Comparison of ENCODE assay signal across 2 cellular contexts in the genomic region with DNA sequence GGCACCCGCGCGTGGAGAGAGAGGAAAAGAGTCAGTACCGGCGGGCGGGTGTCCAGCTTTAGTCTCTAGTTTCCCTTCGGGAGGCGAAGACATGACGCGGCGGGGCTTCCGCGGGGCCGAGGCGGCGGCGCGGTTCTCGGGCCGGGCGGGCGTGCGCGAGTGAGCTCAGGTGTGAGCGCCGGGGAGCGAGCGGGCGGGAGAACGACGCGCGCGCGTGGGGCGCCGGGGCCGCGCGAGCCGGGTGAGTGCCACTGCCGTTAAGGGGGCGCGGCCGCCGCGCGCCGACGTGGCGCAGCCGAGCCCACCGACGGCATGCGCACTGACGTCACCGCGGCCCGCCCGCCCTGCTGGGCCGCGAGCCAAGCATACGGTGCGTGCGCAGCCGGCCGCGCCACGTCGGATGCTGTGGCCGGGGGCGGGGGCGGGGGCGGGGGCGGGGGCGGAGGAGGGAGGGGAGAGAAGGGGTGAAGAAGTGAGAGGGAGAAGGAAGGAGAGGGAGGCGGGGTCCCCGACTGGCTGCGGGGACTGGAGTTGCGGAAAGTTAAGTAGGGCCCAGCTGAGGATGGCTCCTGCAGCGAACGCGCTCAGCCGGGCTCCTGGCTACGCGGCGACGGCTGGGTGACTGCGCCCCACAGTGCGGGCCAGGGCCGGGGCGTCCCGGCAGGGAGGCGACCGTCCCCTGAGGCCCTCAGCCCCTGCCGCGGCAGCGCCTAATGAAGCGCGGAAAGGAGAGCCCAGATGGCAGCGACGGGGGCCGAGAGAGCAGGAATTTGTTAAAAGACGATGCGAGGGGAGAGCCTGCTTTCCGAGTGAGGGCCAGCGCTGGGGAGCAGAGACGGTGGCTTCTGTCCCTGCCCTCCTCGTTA.
A peak's percentile ranks its signal among the peaks of the same experiment; 100 is the strongest.
TF ChIP-seq lines count a peak whose summit lies in the region.

A gene with protein sequence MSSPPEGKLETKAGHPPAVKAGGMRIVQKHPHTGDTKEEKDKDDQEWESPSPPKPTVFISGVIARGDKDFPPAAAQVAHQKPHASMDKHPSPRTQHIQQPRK (minus strand): TSS at position 259 of the 866 bp plus-strand sequence. CDS start 166 bp downstream, at position 93.

TF ChIP-seq in HEK293, 187 proteins besides CTCF, POLR2A, EP300 and RAD21 (continued from another document and continues in another):
- TF ChIP-seq, protein P1, sequence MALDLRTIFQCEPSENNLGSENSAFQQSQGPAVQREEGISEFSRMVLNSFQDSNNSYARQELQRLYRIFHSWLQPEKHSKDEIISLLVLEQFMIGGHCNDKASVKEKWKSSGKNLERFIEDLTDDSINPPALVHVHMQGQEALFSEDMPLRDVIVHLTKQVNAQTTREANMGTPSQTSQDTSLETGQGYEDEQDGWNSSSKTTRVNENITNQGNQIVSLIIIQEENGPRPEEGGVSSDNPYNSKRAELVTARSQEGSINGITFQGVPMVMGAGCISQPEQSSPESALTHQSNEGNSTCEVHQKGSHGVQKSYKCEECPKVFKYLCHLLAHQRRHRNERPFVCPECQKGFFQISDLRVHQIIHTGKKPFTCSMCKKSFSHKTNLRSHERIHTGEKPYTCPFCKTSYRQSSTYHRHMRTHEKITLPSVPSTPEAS (tag by site-specific recombination; IDR thresholded peaks at IDR 0.05): no peak
- TF ChIP-seq SETDB1 (IDR thresholded peaks at IDR 0.05; ENCODE audit: insufficient read length, low read length): no peak
- TF ChIP-seq, protein P2, sequence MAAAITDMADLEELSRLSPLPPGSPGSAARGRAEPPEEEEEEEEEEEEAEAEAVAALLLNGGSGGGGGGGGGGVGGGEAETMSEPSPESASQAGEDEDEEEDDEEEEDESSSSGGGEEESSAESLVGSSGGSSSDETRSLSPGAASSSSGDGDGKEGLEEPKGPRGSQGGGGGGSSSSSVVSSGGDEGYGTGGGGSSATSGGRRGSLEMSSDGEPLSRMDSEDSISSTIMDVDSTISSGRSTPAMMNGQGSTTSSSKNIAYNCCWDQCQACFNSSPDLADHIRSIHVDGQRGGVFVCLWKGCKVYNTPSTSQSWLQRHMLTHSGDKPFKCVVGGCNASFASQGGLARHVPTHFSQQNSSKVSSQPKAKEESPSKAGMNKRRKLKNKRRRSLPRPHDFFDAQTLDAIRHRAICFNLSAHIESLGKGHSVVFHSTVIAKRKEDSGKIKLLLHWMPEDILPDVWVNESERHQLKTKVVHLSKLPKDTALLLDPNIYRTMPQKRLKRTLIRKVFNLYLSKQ (tag by site-specific recombination; IDR thresholded peaks at IDR 0.05; ENCODE audit: borderline replicate concordance): no peak
- TF ChIP-seq ZFP41 (tag by site-specific recombination; IDR thresholded peaks at IDR 0.05; ENCODE audit: borderline replicate concordance): no peak
- peak; percentile 97 for TF ChIP-seq ZIC2 (tag by site-specific recombination; IDR thresholded peaks at IDR 0.05)
- no peak for TF ChIP-seq ZFP3 (tag by site-specific recombination; IDR thresholded peaks at IDR 0.05; ENCODE audit: low read depth)
- TF ChIP-seq ZNF791 (tag by site-specific recombination; IDR thresholded peaks at IDR 0.05): no peak
- no peak for TF ChIP-seq ZNF660 (tag by site-specific recombination; IDR thresholded peaks at IDR 0.05)
- peak; percentile 74 for TF ChIP-seq ZBTB48 (tag by site-specific recombination; IDR thresholded peaks at IDR 0.05)
- no peak for TF ChIP-seq ZNF350 (tag by site-specific recombination; IDR thresholded peaks at IDR 0.05)
- TF ChIP-seq ZNF169 (tag by site-specific recombination; IDR thresholded peaks at IDR 0.05): no peak
- TF ChIP-seq ZNF133 (tag by site-specific recombination; IDR thresholded peaks at IDR 0.05): no peak
- TF ChIP-seq, protein P3, sequence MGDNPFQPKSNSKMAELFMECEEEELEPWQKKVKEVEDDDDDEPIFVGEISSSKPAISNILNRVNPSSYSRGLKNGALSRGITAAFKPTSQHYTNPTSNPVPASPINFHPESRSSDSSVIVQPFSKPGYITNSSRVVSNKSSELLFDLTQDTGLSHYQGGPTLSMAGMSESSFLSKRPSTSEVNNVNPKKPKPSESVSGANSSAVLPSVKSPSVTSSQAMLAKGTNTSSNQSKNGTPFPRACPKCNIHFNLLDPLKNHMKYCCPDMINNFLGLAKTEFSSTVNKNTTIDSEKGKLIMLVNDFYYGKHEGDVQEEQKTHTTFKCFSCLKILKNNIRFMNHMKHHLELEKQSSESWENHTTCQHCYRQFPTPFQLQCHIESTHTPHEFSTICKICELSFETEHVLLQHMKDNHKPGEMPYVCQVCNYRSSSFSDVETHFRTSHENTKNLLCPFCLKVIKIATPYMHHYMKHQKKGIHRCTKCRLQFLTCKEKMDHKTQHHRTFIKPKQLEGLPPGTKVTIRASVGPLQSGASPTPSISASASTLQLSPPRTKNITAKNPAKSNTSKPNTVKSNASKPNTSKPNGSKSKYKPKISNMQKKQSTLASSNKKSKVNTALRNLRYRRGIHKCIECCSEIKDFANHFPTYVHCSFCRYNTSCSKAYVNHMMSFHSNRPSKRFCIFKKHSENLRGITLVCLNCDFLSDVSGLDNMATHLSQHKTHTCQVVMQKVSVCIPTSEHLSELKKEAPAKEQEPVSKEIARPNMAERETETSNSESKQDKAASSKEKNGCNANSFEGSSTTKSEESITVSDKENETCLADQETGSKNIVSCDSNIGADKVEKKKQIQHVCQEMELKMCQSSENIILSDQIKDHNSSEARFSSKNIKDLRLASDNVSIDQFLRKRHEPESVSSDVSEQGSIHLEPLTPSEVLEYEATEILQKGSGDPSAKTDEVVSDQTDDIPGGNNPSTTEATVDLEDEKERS (tag by site-specific recombination; IDR thresholded peaks at IDR 0.05): 0 out of 2 replicates have a peak, but pooled peaks have one; percentile 7
- no peak for TF ChIP-seq ZNF510 (tag by site-specific recombination; IDR thresholded peaks at IDR 0.05; ENCODE audit: insufficient replicate concordance)
- TF ChIP-seq HOXA7 (CRISPR knock-in tag; IDR thresholded peaks at IDR 0.05; ENCODE audit: borderline replicate concordance): no peak
- TF ChIP-seq ZNF426 (tag by site-specific recombination; IDR thresholded peaks at IDR 0.05): no peak
- TF ChIP-seq OSR2 (tag by site-specific recombination; IDR thresholded peaks at IDR 0.05): no peak
- TF ChIP-seq MEIS1 (CRISPR knock-in tag; IDR thresholded peaks at IDR 0.05; ENCODE audit: borderline replicate concordance): no peak
- TF ChIP-seq SCRT1 (tag by site-specific recombination; IDR thresholded peaks at IDR 0.05; ENCODE audit: borderline replicate concordance): no peak
- no peak for TF ChIP-seq ZNF670 (tag by site-specific recombination; IDR thresholded peaks at IDR 0.05; ENCODE audit: low read depth)
- TF ChIP-seq ZNF335 (tag by site-specific recombination; conservative IDR thresholded peaks at IDR 0.05): peak; percentile 68
- TF ChIP-seq KLF1 (tag by site-specific recombination; IDR thresholded peaks at IDR 0.05): peak; percentile 42; the same call in 1 of the 2 replicates
- no peak for TF ChIP-seq TCF7L2 (IDR thresholded peaks at IDR 0.05; ENCODE audit: borderline replicate concordance, low read depth, low read length)
- TF ChIP-seq ZSCAN23 (tag by site-specific recombination; IDR thresholded peaks at IDR 0.05): no peak
- no peak for TF ChIP-seq ZNF548 (tag by site-specific recombination; IDR thresholded peaks at IDR 0.05)
- no peak for TF ChIP-seq FEZF1 (tag by site-specific recombination; IDR thresholded peaks at IDR 0.05)
- TF ChIP-seq ZNF529 (tag by site-specific recombination; IDR thresholded peaks at IDR 0.05; ENCODE audit: insufficient replicate concordance): no peak
- TF ChIP-seq IKZF3 (tag by site-specific recombination; IDR thresholded peaks at IDR 0.05): no peak; the same call in 1 of the 2 replicates
- no peak for TF ChIP-seq HOXD13 (CRISPR knock-in tag; IDR thresholded peaks at IDR 0.05; ENCODE audit: borderline replicate concordance)

TF ChIP-seq in SK-N-SH treated with all-trans-retinoic acid at 6 μM for 48 hours, 23 proteins besides CTCF, POLR2A, EP300 and RAD21 (continued from another document):
- TF ChIP-seq, protein P4, sequence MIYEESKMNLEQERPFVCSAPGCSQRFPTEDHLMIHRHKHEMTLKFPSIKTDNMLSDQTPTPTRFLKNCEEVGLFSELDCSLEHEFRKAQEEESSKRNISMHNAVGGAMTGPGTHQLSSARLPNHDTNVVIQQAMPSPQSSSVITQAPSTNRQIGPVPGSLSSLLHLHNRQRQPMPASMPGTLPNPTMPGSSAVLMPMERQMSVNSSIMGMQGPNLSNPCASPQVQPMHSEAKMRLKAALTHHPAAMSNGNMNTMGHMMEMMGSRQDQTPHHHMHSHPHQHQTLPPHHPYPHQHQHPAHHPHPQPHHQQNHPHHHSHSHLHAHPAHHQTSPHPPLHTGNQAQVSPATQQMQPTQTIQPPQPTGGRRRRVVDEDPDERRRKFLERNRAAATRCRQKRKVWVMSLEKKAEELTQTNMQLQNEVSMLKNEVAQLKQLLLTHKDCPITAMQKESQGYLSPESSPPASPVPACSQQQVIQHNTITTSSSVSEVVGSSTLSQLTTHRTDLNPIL (CRISPR knock-in tag; IDR thresholded peaks at IDR 0.05; ENCODE audit: low read depth): no peak
- TF ChIP-seq, protein P5, sequence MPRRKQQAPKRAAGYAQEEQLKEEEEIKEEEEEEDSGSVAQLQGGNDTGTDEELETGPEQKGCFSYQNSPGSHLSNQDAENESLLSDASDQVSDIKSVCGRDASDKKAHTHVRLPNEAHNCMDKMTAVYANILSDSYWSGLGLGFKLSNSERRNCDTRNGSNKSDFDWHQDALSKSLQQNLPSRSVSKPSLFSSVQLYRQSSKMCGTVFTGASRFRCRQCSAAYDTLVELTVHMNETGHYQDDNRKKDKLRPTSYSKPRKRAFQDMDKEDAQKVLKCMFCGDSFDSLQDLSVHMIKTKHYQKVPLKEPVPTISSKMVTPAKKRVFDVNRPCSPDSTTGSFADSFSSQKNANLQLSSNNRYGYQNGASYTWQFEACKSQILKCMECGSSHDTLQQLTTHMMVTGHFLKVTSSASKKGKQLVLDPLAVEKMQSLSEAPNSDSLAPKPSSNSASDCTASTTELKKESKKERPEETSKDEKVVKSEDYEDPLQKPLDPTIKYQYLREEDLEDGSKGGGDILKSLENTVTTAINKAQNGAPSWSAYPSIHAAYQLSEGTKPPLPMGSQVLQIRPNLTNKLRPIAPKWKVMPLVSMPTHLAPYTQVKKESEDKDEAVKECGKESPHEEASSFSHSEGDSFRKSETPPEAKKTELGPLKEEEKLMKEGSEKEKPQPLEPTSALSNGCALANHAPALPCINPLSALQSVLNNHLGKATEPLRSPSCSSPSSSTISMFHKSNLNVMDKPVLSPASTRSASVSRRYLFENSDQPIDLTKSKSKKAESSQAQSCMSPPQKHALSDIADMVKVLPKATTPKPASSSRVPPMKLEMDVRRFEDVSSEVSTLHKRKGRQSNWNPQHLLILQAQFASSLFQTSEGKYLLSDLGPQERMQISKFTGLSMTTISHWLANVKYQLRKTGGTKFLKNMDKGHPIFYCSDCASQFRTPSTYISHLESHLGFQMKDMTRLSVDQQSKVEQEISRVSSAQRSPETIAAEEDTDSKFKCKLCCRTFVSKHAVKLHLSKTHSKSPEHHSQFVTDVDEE (CRISPR knock-in tag; IDR thresholded peaks at IDR 0.05): no peak
